1 cellular context compared by ENCODE assay signal in genomic region chr7:106177738-106178592, GRCh38.
TF ChIP-seq lines count a peak whose summit lies in the region.

No MANE protein-coding gene starts in this region.

TF ChIP-seq in HepG2, 621 proteins besides CTCF, POLR2A, EP300 and RAD21 (continued from another document):
- TF ChIP-seq, protein P1, sequence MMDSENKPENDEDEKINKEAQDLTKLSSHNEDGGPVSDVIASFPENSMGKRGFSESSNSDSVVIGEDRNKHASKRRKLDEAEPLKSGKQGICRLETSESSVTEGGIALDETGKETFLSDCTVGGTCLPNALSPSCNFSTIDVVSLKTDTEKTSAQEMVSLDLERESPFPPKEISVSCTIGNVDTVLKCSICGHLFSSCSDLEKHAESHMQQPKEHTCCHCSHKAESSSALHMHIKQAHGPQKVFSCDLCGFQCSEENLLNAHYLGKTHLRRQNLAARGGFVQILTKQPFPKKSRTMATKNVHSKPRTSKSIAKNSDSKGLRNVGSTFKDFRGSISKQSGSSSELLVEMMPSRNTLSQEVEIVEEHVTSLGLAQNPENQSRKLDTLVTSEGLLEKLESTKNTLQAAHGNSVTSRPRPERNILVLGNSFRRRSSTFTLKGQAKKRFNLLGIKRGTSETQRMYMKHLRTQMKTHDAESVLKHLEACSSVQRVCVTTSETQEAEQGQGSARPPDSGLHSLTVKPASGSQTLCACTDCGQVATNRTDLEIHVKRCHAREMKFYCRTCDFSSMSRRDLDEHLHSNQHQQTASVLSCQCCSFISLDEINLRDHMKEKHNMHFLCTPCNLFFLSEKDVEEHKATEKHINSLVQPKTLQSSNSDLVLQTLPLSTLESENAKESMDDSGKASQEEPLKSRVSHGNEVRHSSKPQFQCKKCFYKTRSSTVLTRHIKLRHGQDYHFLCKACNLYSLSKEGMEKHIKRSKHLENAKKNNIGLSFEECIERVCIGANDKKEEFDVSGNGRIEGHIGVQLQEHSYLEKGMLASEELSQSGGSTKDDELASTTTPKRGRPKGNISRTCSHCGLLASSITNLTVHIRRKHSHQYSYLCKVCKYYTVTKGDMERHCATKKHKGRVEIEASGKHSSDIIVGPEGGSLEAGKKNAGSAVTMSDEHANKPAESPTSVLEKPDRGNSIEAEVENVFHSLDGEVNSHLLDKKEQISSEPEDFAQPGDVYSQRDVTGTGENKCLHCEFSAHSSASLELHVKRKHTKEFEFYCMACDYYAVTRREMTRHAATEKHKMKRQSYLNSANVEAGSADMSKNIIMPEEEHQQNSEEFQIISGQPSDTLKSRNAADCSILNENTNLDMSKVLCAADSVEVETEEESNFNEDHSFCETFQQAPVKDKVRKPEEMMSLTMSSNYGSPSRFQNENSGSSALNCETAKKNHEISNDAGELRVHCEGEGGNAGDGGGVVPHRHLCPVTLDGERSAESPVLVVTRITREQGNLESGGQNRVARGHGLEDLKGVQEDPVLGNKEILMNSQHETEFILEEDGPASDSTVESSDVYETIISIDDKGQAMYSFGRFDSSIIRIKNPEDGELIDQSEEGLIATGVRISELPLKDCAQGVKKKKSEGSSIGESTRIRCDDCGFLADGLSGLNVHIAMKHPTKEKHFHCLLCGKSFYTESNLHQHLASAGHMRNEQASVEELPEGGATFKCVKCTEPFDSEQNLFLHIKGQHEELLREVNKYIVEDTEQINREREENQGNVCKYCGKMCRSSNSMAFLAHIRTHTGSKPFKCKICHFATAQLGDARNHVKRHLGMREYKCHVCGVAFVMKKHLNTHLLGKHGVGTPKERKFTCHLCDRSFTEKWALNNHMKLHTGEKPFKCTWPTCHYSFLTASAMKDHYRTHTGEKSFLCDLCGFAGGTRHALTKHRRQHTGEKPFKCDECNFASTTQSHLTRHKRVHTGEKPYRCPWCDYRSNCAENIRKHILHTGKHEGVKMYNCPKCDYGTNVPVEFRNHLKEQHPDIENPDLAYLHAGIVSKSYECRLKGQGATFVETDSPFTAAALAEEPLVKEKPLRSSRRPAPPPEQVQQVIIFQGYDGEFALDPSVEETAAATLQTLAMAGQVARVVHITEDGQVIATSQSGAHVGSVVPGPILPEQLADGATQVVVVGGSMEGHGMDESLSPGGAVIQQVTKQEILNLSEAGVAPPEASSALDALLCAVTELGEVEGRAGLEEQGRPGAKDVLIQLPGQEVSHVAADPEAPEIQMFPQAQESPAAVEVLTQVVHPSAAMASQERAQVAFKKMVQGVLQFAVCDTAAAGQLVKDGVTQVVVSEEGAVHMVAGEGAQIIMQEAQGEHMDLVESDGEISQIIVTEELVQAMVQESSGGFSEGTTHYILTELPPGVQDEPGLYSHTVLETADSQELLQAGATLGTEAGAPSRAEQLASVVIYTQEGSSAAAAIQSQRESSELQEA (CRISPR knock-in tag; IDR thresholded peaks at IDR 0.05; ENCODE audit: not compliant biosample characterization): no peak
- TF ChIP-seq ELF3 (CRISPR knock-in tag; IDR thresholded peaks at IDR 0.05) (no peak), ZNF878 (CRISPR knock-in tag; IDR thresholded peaks at IDR 0.05) (no peak), PHF21A (CRISPR knock-in tag; IDR thresholded peaks at IDR 0.05) (no peak), ZBTB40 (IDR thresholded peaks at IDR 0.05) (no peak), ZBTB40 (CRISPR knock-in tag; IDR thresholded peaks at IDR 0.05) (no peak), ZBED4 (CRISPR knock-in tag; IDR thresholded peaks at IDR 0.05; ENCODE audit: borderline replicate concordance) (no peak), ZSCAN20 (CRISPR knock-in tag; IDR thresholded peaks at IDR 0.05; ENCODE audit: borderline replicate concordance) (no peak), ZNF790 (CRISPR knock-in tag; IDR thresholded peaks at IDR 0.05; ENCODE audit: borderline replicate concordance) (no peak), ZNF773 (CRISPR knock-in tag; IDR thresholded peaks at IDR 0.05; ENCODE audit: borderline replicate concordance) (no peak), ZNF180 (CRISPR knock-in tag; IDR thresholded peaks at IDR 0.05; ENCODE audit: borderline replicate concordance, low read depth) (no peak), SNAPC4 (CRISPR knock-in tag; IDR thresholded peaks at IDR 0.05) (no peak), NR2F2 (IDR thresholded peaks at IDR 0.05; ENCODE audit: borderline replicate concordance, low read depth) (no peak), ZBTB42 (CRISPR knock-in tag; IDR thresholded peaks at IDR 0.05) (no peak)
TF ChIP-seq in HepG2: peak in this region for 0.
